20 cellular contexts compared by ENCODE assay signal in genomic region chr5:146758898-146759297, GRCh38.
DNase-seq lines count a peak whose midpoint lies in the region; ATAC-seq, FAIRE-seq and TF ChIP-seq lines count a peak whose summit lies in the region.
"Had no signal": no experiment of that assay in that cellular context is flagged by ENCODE, and none has a peak within 500 bp of the region (broad histone marks: within the 10 kb centered on the region; RNA-seq: fewer than 3 reads in every experiment).

No MANE protein-coding gene starts in this region.

- no peak overlapping the region for H3K4me2 ChIP-seq in astrocyte (ENCODE audit: low read length)
- H3K4me2 ChIP-seq: GM23338 had no signal

- no peaks in the 10 kb centered on the region for H4K20me1 ChIP-seq in astrocyte (ENCODE audit: insufficient read depth, low read length)

- no peaks in the 10 kb centered on the region for H3K27me3 Mint-ChIP-seq in natural killer cell treated with Interleukin-12 subunit alpha and Interleukin-12 subunit beta and Interleukin-15 and Interleukin-18, amount 100 ng/mL, for 72 hours
- H3K27me3 Mint-ChIP-seq in natural killer cell (ENCODE audit: low read depth in 2 of 2) (no peaks in the 10 kb centered on the region), astrocyte (ENCODE audit: low read depth, unreplicated experiment) (peaks cover 2% of the 10 kb centered on the region)
- H3K27me3 Mint-ChIP-seq: CD4-positive, CD25-positive, alpha-beta regulatory T cell; CD8-positive, alpha-beta memory T cell had no signal

- intact Hi-C loops in natural killer cell (cut with micrococcal nuclease) = no loop called here
- intact Hi-C loops in left colon (cut with DNase I, micrococcal nuclease) = no loop called here

- no peaks in the 10 kb centered on the region for H3K9me3 ChIP-seq in astrocyte (ENCODE audit: insufficient read depth, low read depth, low read length)
- H3K9me3 ChIP-seq: BE2C had no signal

- no peak for FAIRE-seq in astrocyte (lab: Jason Lieb, UNC)
- FAIRE-seq: GM12878, H54 had no signal

- no peaks in the 10 kb centered on the region for H3K79me2 ChIP-seq in astrocyte (ENCODE audit: insufficient read depth, low read length)

- no peaks in the 10 kb centered on the region for H3K36me3 ChIP-seq in astrocyte (ENCODE audit: insufficient read depth, low read length)
- H3K36me3 ChIP-seq: BE2C had no signal

- peaks cover 51 to 63% of the 10 kb centered on the region in 2 donors for H3K4me1 Mint-ChIP-seq in natural killer cell treated with Interleukin-12 subunit alpha and Interleukin-12 subunit beta and Interleukin-15 and Interleukin-18, amount 100 ng/mL, for 72 hours (ENCODE audit: low read depth in 2 of 2)
- H3K4me1 Mint-ChIP-seq in natural killer cell (peaks cover 53 to 59% of the 10 kb centered on the region in 2 donors), astrocyte (ENCODE audit: low read depth, unreplicated experiment) (no peaks in the 10 kb centered on the region)

- H2AFZ ChIP-seq in astrocyte (ENCODE audit: low read depth, low read length) = no peak overlapping the region
- H2AFZ ChIP-seq: GM23338 had no signal

- DNase-seq in natural killer cell treated with Interleukin-12 subunit alpha and Interleukin-12 subunit beta and Interleukin-15 and Interleukin-18, amount 100 ng/mL, for 72 hours (ENCODE audit: low spot score) = no peak
- DNase-seq in natural killer cell (no peak), astrocyte (ENCODE audit: low read depth) (peak; percentile 34), iris pigment epithelial cell (ENCODE audit: low read depth) (peak; percentile 3), dermis blood vessel endothelial cell (no peak), hepatic stellate cell (ENCODE audit: low spot score) (no peak), left colon (no peak)
- DNase-seq: BE2C; C1 segment of cervical spinal cord; CD8-positive, alpha-beta memory T cell; COR-L47; DMS 273 treated with DMSO at 0.1 percent for 48 hours; DMS53; DND-41; EL; HCEC 1CT had no signal

- peaks cover 3% of the 10 kb centered on the region for H3K9me3 Mint-ChIP-seq in natural killer cell treated with Interleukin-12 subunit alpha and Interleukin-12 subunit beta and Interleukin-15 and Interleukin-18, amount 100 ng/mL, for 72 hours
- peaks cover 0 to 3% of the 10 kb centered on the region in 2 donors for H3K9me3 Mint-ChIP-seq in natural killer cell
- H3K9me3 Mint-ChIP-seq in astrocyte (ENCODE audit: unreplicated experiment) = no peaks in the 10 kb centered on the region

- no peak overlapping the region for H3K9ac ChIP-seq in astrocyte (ENCODE audit: low read length)

- peak overlapping the region; percentile 71 to 72 for H3K27ac Mint-ChIP-seq in natural killer cell treated with Interleukin-12 subunit alpha and Interleukin-12 subunit beta and Interleukin-15 and Interleukin-18, amount 100 ng/mL, for 72 hours
- H3K27ac Mint-ChIP-seq in natural killer cell (peak overlapping the region in 1 of 2 donors; percentile 58), astrocyte (ENCODE audit: unreplicated experiment) (no peak overlapping the region)
- H3K27ac Mint-ChIP-seq: GM23338 had no signal

- peaks cover 7% of the 10 kb centered on the region for H3K36me3 Mint-ChIP-seq in natural killer cell treated with Interleukin-12 subunit alpha and Interleukin-12 subunit beta and Interleukin-15 and Interleukin-18, amount 100 ng/mL, for 72 hours
- H3K36me3 Mint-ChIP-seq in natural killer cell (peaks cover 8% of the 10 kb centered on the region), astrocyte (ENCODE audit: low read depth, unreplicated experiment) (no peaks in the 10 kb centered on the region)

- H3K4me1 ChIP-seq in astrocyte (ENCODE audit: insufficient read depth, low read length) = no peaks in the 10 kb centered on the region
- H3K4me1 ChIP-seq: BE2C had no signal

- H3K4me3 ChIP-seq in astrocyte (ENCODE audit: insufficient read depth, low read depth, low read length) = no peak overlapping the region
- H3K4me3 ChIP-seq: GM12878, GM23338 had no signal

- no peak for TF ChIP-seq CTCF in natural killer cell (IDR thresholded peaks at IDR 0.05)
- no peak for TF ChIP-seq CTCF in astrocyte (IDR thresholded peaks at IDR 0.05; ENCODE audit: insufficient read depth, low read depth, low read length)

- H3K4me3 Mint-ChIP-seq in natural killer cell treated with Interleukin-12 subunit alpha and Interleukin-12 subunit beta and Interleukin-15 and Interleukin-18, amount 100 ng/mL, for 72 hours = peak overlapping the region; percentile 54
- no peak overlapping the region for H3K4me3 Mint-ChIP-seq in natural killer cell
- no peak overlapping the region for H3K4me3 Mint-ChIP-seq in astrocyte (ENCODE audit: unreplicated experiment)
- H3K4me3 Mint-ChIP-seq: CD4-positive, CD25-positive, alpha-beta regulatory T cell; CD8-positive, alpha-beta memory T cell; GM23338 had no signal

- ATAC-seq in natural killer cell treated with Interleukin-12 subunit alpha and Interleukin-12 subunit beta and Interleukin-15 and Interleukin-18, amount 100 ng/mL, for 72 hours = no peak
- ATAC-seq in natural killer cell (no peak), left colon (no peak)
- ATAC-seq: GM12878, GM23338 had no signal

- H3K27me3 ChIP-seq in astrocyte (ENCODE audit: insufficient read depth, low read length) = no peaks in the 10 kb centered on the region
- H3K27me3 ChIP-seq: BE2C had no signal

- H3K27ac ChIP-seq in astrocyte (ENCODE audit: low read depth, low read length) = no peak overlapping the region

Comparison
In these comparisons a context has a peak if more than half of its experiments do, and no peak if none do; other contexts are left out.
1. DNase-seq: peak in astrocyte (single experiment) and iris pigment epithelial cell (single experiment); none in natural killer cell treated with Interleukin-12 subunit alpha and Interleukin-12 subunit beta and Interleukin-15 and Interleukin-18, amount 100 ng/mL, for 72 hours (single experiment), natural killer cell (single experiment), dermis blood vessel endothelial cell (single experiment), hepatic stellate cell (single experiment) and left colon (0 of 2).